ENCODE assay signal across 25 cellular contexts in genomic region chr13:109436055-109436622, GRCh38.
A peak's percentile ranks its signal among the peaks of the same experiment; 100 is the strongest.
DNase-seq lines count a peak whose midpoint lies in the region; ATAC-seq and TF ChIP-seq lines count a peak whose summit lies in the region.
"Had no signal": no experiment of that assay in that cellular context is flagged by ENCODE, and none has a peak within 500 bp of the region (broad histone marks: within the 10 kb centered on the region; RNA-seq: fewer than 3 reads in every experiment).

No MANE protein-coding gene starts in this region.

- H3K27me3 ChIP-seq in SK-N-SH (ENCODE audit: insufficient read depth) (no peaks in the 10 kb centered on the region), foreskin keratinocyte (no peaks in the 10 kb centered on the region), upper lobe of left lung (no peaks in the 10 kb centered on the region)
- H3K27me3 ChIP-seq: BLaER1 treated with 17β-estradiol and CSF1 and Interleukin-3, amounts not matched to agents 10 nM and 100 nM had no signal

- ATAC-seq in SK-N-SH treated with all-trans-retinoic acid at 6 μM for 48 hours (no peak), foreskin keratinocyte (peak; percentile 98), upper lobe of left lung (ENCODE audit: low FRiP score in 2 of 2) (no peak), left lobe of liver (no peak)
- ATAC-seq: A549 had no signal

- TF ChIP-seq RAD21 in SK-N-SH (IDR thresholded peaks at IDR 0.05; ENCODE audit: low read length) = no peak

- peak overlapping the region; percentile 0 for H3K4me3 Mint-ChIP-seq in MCF 10A (ENCODE audit: unreplicated experiment)
- H3K4me3 Mint-ChIP-seq: CD4-positive, alpha-beta memory T cell; H9 had no signal

- H3K9me3 Mint-ChIP-seq in MCF 10A (ENCODE audit: unreplicated experiment) = peaks cover 8% of the 10 kb centered on the region

- no peaks in the 10 kb centered on the region for H3K79me2 ChIP-seq in SK-N-SH (ENCODE audit: insufficient read depth)

- H4K20me1 ChIP-seq in SK-N-SH (ENCODE audit: insufficient read depth) = no peaks in the 10 kb centered on the region
- H4K20me1 ChIP-seq: BLaER1 treated with 17β-estradiol and CSF1 and Interleukin-3, amounts not matched to agents 10 nM and 100 nM had no signal

- no peak for TF ChIP-seq POLR2A in upper lobe of left lung (IDR thresholded peaks at IDR 0.05)

- intact Hi-C loops in MCF 10A (cut with micrococcal nuclease) = no loop called here

- TF ChIP-seq EP300 in SK-N-SH (IDR thresholded peaks at IDR 0.05; ENCODE audit: borderline replicate concordance in 1 of 2, low read depth in 1 of 2, low read length in 1 of 2) (no peak), upper lobe of left lung (IDR thresholded peaks at IDR 0.05) (no peak)

- H3K4me1 ChIP-seq in SK-N-SH (ENCODE audit: control insufficient read depth in 1 of 2, insufficient read depth in 2 of 2, low read depth in 1 of 2, low read length in 1 of 2) = no peaks in the 10 kb centered on the region; a peak in 1 of 4 replicates
- peaks cover 19% of the 10 kb centered on the region for H3K4me1 ChIP-seq in foreskin keratinocyte
- no peaks in the 10 kb centered on the region for H3K4me1 ChIP-seq in upper lobe of left lung
- H3K4me1 ChIP-seq: A549; BLaER1 treated with 17β-estradiol and CSF1 and Interleukin-3, amounts not matched to agents 10 nM and 100 nM; Caco-2 had no signal

- TF ChIP-seq CTCF in SK-N-SH (IDR thresholded peaks at IDR 0.05) (no peak), MCF 10A (IDR thresholded peaks at IDR 0.05; ENCODE audit: unreplicated experiment) (no peak), foreskin keratinocyte (conservative IDR thresholded peaks at IDR 0.05) (peak; percentile 5), upper lobe of left lung (IDR thresholded peaks at IDR 0.05) (no peak)

- 0 out of 2 replicates have a peak overlapping the region, but pooled peaks have one; percentile 16 for H2AFZ ChIP-seq in SK-N-SH (ENCODE audit: low read depth)
- H2AFZ ChIP-seq: GM23248 had no signal

- no peaks in the 10 kb centered on the region for H3K36me3 ChIP-seq in SK-N-SH (replicated peaks in 1 of 2; ENCODE audit: control insufficient read depth in 1 of 2, insufficient read depth in 2 of 2, low read length in 1 of 2)
- no peaks in the 10 kb centered on the region for H3K36me3 ChIP-seq in upper lobe of left lung

- H3F3A ChIP-seq in SK-N-SH (replicated peaks; ENCODE audit: insufficient read depth) = no peaks in the 10 kb centered on the region

- H3K27ac Mint-ChIP-seq in MCF 10A (ENCODE audit: low read depth, unreplicated experiment) = peak overlapping the region; percentile 11
- H3K27ac Mint-ChIP-seq: CD4-positive, alpha-beta memory T cell; H9 had no signal

- 83% methylated on average over 7 of the region's 7 CpGs for WGBS in SK-N-SH (ENCODE audit: low lambda C conversion rate)
- 80 to 81% methylated on average over 7 of the region's 7 CpGs for WGBS in upper lobe of left lung, 2 donors

- no peaks in the 10 kb centered on the region for H3K27me3 Mint-ChIP-seq in MCF 10A (ENCODE audit: insufficient read depth, unreplicated experiment)

- H3K4me2 ChIP-seq in SK-N-SH = no peak overlapping the region
- H3K4me2 ChIP-seq: A549; BLaER1 treated with 17β-estradiol and CSF1 and Interleukin-3, amounts not matched to agents 10 nM and 100 nM had no signal

- H3K36me3 Mint-ChIP-seq in MCF 10A (ENCODE audit: insufficient read depth, unreplicated experiment) = no peaks in the 10 kb centered on the region

- H3K9me3 ChIP-seq in SK-N-SH (no peaks in the 10 kb centered on the region), upper lobe of left lung (peaks cover 0 to 3% (median 0%) of the 10 kb centered on the region in 4 donors)

- H3K9me2 ChIP-seq in SK-N-SH = no peaks in the 10 kb centered on the region

- no TSS peak for BruUV-seq in MCF 10A (replicated peaks; lab: Mats Ljungman, UMichigan)

- no peak for DNase-seq in SK-N-SH
- peak; percentile 90 for DNase-seq in MCF 10A (ENCODE audit: unreplicated experiment)
- DNase-seq in foreskin keratinocyte = peak; percentile 99 to 100
- no peak for DNase-seq in upper lobe of left lung
- DNase-seq in caudate nucleus (lab: John Stamatoyannopoulos, UW) = no peak
- DNase-seq in left lobe of liver (ENCODE audit: low spot score) = no peak
- DNase-seq: AML-193; Caco-2; CD4-positive, alpha-beta memory T cell; GM23248; H9; KBM-7; MM.1S; NCI-H1092; NCI-H1436 treated with DMSO at 0.1 percent for 48 hours; NCI-H187 treated with DMSO at 0.1 percent for 48 hours; NCI-H446; NCI-H524 treated with DMSO at 0.1 percent for 48 hours; NCI-H774; RPMI8226; SHP77 treated with DMSO at 0.1 percent for 48 hours; SW 1271 had no signal

- H3K4me1 Mint-ChIP-seq in MCF 10A (ENCODE audit: insufficient read depth, unreplicated experiment) = peaks cover 22% of the 10 kb centered on the region
- H3K4me1 Mint-ChIP-seq: CD4-positive, alpha-beta memory T cell; H9 had no signal

- no peak overlapping the region for H3K9ac ChIP-seq in SK-N-SH
- H3K9ac ChIP-seq: BLaER1 treated with 17β-estradiol and CSF1 and Interleukin-3, amounts not matched to agents 10 nM and 100 nM; GM23248 had no signal

- POLR2A ChIA-PET in SK-N-SH (lab: Yijun Ruan, JAX) = no interaction called here
- POLR2A ChIA-PET in MCF 10A (lab: Yijun Ruan, JAX) = interaction anchor here (0.6 to 1.8 kb wide), 17 partner anchors 14 to 355 kb away, joined by 3 to 8 read pairs (median 4); no protein-coding TSS in a partner anchor

- H3K27ac ChIP-seq in SK-N-SH (ENCODE audit: low read depth in 2 of 2, low read length in 1 of 2) (no peak overlapping the region), foreskin keratinocyte (no peak overlapping the region), upper lobe of left lung (no peak overlapping the region), caudate nucleus (ENCODE audit: low read depth, low read length) (no peak overlapping the region)
- H3K27ac ChIP-seq: A549; BLaER1 treated with 17β-estradiol and CSF1 and Interleukin-3, amounts not matched to agents 10 nM and 100 nM; GM23248 had no signal

- CTCF ChIA-PET in SK-N-SH (lab: Yijun Ruan, JAX) = no interaction called here
- CTCF ChIA-PET in MCF 10A (lab: Yijun Ruan, JAX) = interaction anchor here (0.7 to 1.5 kb wide), 4 partner anchors 152 to 291 kb away, joined by 3 to 4 read pairs (median 4); no protein-coding TSS in a partner anchor

- no peak overlapping the region for H3K4me3 ChIP-seq in SK-N-SH (ENCODE audit: low read depth in 2 of 2, low read length in 1 of 2)
- H3K4me3 ChIP-seq in upper lobe of left lung = no peak overlapping the region
- H3K4me3 ChIP-seq: A549; BLaER1 treated with 17β-estradiol and CSF1 and Interleukin-3, amounts not matched to agents 10 nM and 100 nM; GM23248 had no signal

TF ChIP-seq in SK-N-SH, 30 proteins besides CTCF, POLR2A, EP300 and RAD21 (continues in another document):
- TF ChIP-seq, protein P1, sequence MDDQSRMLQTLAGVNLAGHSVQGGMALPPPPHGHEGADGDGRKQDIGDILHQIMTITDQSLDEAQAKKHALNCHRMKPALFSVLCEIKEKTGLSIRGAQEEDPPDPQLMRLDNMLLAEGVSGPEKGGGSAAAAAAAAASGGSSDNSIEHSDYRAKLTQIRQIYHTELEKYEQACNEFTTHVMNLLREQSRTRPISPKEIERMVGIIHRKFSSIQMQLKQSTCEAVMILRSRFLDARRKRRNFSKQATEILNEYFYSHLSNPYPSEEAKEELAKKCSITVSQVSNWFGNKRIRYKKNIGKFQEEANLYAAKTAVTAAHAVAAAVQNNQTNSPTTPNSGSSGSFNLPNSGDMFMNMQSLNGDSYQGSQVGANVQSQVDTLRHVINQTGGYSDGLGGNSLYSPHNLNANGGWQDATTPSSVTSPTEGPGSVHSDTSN (IDR thresholded peaks at IDR 0.05) = no peak
- TF ChIP-seq MAX (IDR thresholded peaks at IDR 0.05; ENCODE audit: low read depth) = no peak

TF ChIP-seq in SK-N-SH treated with all-trans-retinoic acid at 6 μM for 48 hours, 23 proteins besides CTCF, POLR2A, EP300 and RAD21 (continues in another document):
- TF ChIP-seq, protein P2, sequence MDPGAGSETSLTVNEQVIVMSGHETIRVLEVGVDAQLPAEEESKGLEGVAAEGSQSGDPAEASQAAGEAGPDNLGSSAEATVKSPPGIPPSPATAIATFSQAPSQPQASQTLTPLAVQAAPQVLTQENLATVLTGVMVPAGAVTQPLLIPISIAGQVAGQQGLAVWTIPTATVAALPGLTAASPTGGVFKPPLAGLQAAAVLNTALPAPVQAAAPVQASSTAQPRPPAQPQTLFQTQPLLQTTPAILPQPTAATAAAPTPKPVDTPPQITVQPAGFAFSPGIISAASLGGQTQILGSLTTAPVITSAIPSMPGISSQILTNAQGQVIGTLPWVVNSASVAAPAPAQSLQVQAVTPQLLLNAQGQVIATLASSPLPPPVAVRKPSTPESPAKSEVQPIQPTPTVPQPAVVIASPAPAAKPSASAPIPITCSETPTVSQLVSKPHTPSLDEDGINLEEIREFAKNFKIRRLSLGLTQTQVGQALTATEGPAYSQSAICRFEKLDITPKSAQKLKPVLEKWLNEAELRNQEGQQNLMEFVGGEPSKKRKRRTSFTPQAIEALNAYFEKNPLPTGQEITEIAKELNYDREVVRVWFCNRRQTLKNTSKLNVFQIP (CRISPR knock-in tag; IDR thresholded peaks at IDR 0.05; ENCODE audit: borderline replicate concordance, low read depth) = no peak
- TF ChIP-seq ISL1 (CRISPR knock-in tag; IDR thresholded peaks at IDR 0.05) (no peak), ZFP30 (CRISPR knock-in tag; IDR thresholded peaks at IDR 0.05) (no peak), GLIS3 (CRISPR knock-in tag; IDR thresholded peaks at IDR 0.05) (no peak), BACH2 (CRISPR knock-in tag; IDR thresholded peaks at IDR 0.05; ENCODE audit: borderline replicate concordance) (no peak), RARB (CRISPR knock-in tag; IDR thresholded peaks at IDR 0.05) (no peak)
- TF ChIP-seq, protein P3, sequence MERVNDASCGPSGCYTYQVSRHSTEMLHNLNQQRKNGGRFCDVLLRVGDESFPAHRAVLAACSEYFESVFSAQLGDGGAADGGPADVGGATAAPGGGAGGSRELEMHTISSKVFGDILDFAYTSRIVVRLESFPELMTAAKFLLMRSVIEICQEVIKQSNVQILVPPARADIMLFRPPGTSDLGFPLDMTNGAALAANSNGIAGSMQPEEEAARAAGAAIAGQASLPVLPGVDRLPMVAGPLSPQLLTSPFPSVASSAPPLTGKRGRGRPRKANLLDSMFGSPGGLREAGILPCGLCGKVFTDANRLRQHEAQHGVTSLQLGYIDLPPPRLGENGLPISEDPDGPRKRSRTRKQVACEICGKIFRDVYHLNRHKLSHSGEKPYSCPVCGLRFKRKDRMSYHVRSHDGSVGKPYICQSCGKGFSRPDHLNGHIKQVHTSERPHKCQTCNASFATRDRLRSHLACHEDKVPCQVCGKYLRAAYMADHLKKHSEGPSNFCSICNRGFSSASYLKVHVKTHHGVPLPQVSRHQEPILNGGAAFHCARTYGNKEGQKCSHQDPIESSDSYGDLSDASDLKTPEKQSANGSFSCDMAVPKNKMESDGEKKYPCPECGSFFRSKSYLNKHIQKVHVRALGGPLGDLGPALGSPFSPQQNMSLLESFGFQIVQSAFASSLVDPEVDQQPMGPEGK (CRISPR knock-in tag; IDR thresholded peaks at IDR 0.05; ENCODE audit: borderline replicate concordance) = no peak

Comparison
In these comparisons a context has a peak if more than half of its experiments do, and no peak if none do; other contexts are left out.
1. DNase-seq: peak in MCF 10A (single experiment) and foreskin keratinocyte (2 of 2); none in SK-N-SH (single experiment), upper lobe of left lung (0 of 2), caudate nucleus (0 of 61) and left lobe of liver (single experiment).